Comparison of ENCODE assay signal across 10 cellular contexts in the genomic region with DNA sequence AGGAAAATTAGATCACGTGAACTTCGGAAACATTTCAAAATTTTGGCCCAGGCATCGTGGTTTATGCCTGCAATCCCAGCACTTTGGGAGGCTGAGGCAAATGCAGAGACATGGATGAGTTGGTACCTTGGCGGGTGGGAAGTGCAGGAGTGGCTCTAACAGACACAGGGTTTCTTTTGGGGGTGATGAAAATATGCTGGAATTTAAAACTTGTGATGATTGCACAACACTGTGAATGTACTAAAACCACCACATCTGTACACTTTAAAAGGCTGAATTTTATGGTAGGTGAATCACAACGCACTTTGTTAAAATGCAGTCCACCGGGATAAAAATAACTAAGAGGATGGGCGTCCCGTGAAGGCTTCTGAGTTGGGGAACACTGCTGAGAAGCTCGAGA. TPM values are rescaled to one million over a fixed set of nuclear protein-coding genes. Genes with fewer than 3 reads are reported as not detected.
DNase-seq lines count a peak whose midpoint lies in the region; TF ChIP-seq lines count a peak whose summit lies in the region.
"Had no signal": no experiment of that assay in that cellular context is flagged by ENCODE, and none has a peak within 500 bp of the region (broad histone marks: within the 10 kb centered on the region; RNA-seq: fewer than 3 reads in every experiment).

No MANE protein-coding gene starts in this region.

- H3K9me3 Mint-ChIP-seq in HFFc6, result no peaks in the 10 kb centered on the region
- H3K9me3 Mint-ChIP-seq: activated naive CD8-positive, alpha-beta T cell treated with anti-CD3 and anti-CD28 coated beads, Interleukin-2, amount 10 ng/mL, durations not matched to agents 7 days and 5 days had no signal

- H3K27me3 Mint-ChIP-seq in HFFc6 (ENCODE audit: insufficient read depth), result peaks cover 6% of the 10 kb centered on the region
- H3K27me3 Mint-ChIP-seq: activated naive CD8-positive, alpha-beta T cell treated with anti-CD3 and anti-CD28 coated beads, Interleukin-2, amount 10 ng/mL, durations not matched to agents 7 days and 5 days had no signal

- H3K4me1 ChIP-seq in spleen, result peaks cover 4 to 80% (median 34%) of the 10 kb centered on the region in 6 donors

- peaks cover 0 to 33% (median 10%) of the 10 kb centered on the region in 6 donors for H3K36me3 ChIP-seq in spleen

- TF ChIP-seq POLR2A in spleen (IDR thresholded peaks at IDR 0.05), result no peak

- H3K27me3 ChIP-seq in spleen (replicated peaks in 1 of 7), result no peaks in the 10 kb centered on the region

- no peaks in the 10 kb centered on the region for H3K9me3 ChIP-seq in spleen

- 53 to 74% (median 63%) methylated on average over 9 of the region's 9 CpGs for WGBS in spleen, 5 donors

- H3K36me3 Mint-ChIP-seq in HFFc6 (ENCODE audit: low read depth), result peaks cover 16% of the 10 kb centered on the region

- peak overlapping the region; percentile 18 for H3K4me3 Mint-ChIP-seq in HFFc6
- H3K4me3 Mint-ChIP-seq: activated naive CD8-positive, alpha-beta T cell treated with anti-CD3 and anti-CD28 coated beads, Interleukin-2, amount 10 ng/mL, durations not matched to agents 7 days and 5 days had no signal

- intact Hi-C loops in spleen (cut with DNase I; ENCODE audit: low total_unique reads), result no loop called here

- TF ChIP-seq CTCF in HFFc6 (IDR thresholded peaks at IDR 0.05) (no peak), spleen (IDR thresholded peaks at IDR 0.05 in 8 of 11, conservative IDR thresholded peaks at IDR 0.05 in 3 of 11) (no peak)

- H3K4me1 Mint-ChIP-seq in HFFc6 (ENCODE audit: low read depth), result peaks cover 49% of the 10 kb centered on the region

- H3K27ac ChIP-seq in spleen, result peak overlapping the region in 5 of 8 donors; percentile 20 to 85 (median 83)

- peak overlapping the region; percentile 47 for H3K27ac Mint-ChIP-seq in HFFc6
- H3K27ac Mint-ChIP-seq: activated naive CD8-positive, alpha-beta T cell treated with anti-CD3 and anti-CD28 coated beads, Interleukin-2, amount 10 ng/mL, durations not matched to agents 7 days and 5 days had no signal

- DNase-seq in HFFc6 (peak; percentile 83), amniotic epithelial cell (ENCODE audit: low read depth) (peak; percentile 97), glomerular visceral epithelial cell (ENCODE audit: extremely low spot score) (peak; percentile 81), spleen (no peak), HPDE6-E6E7 (ENCODE audit: extremely low spot score) (no peak), C1 segment of cervical spinal cord (lab: John Stamatoyannopoulos, UW) (no peak)
- no peak for DNase-seq in stimulated activated CD4-positive, alpha-beta T cell treated with anti-CD3 and anti-CD28 coated beads, Interleukin-2, amount 100 ng/mL, for 24 hours
- no peak for DNase-seq in stimulated activated CD4-positive, alpha-beta T cell treated with anti-CD3 and anti-CD28 coated beads, Interleukin-15, amount 100 ng/mL, for 24 hours
- DNase-seq: activated naive CD8-positive, alpha-beta T cell treated with anti-CD3 and anti-CD28 coated beads, Interleukin-2, amount 10 ng/mL, durations not matched to agents 7 days and 5 days; NCI-H1105 had no signal

- H3K4me3 ChIP-seq in spleen, result no peak overlapping the region

RNA-seq across cellular contexts. Expression of a gene that starts 47.2 kb away (rescaled TPM):
- total RNA-seq in HFFc6 (2021; fragmentation: NEBNext Ultra II Directional; extraction: Animal tissue kit (Norgen Biotek cat#: 25700)), result 10 to 100 TPM; 54.6 to 69.4 (median 59.5) TPM
- total RNA-seq in spleen, result 10 to 100 TPM; 18.9 to 57.2 (median 41.3) TPM
- 10 to 100 TPM; 10.1 to 20.6 (median 15.0) TPM for polyA plus RNA-seq in spleen

Comparison
In these comparisons a context has a peak if more than half of its experiments do, and no peak if none do; other contexts are left out.
1. DNase-seq: peak in HFFc6 (single experiment), amniotic epithelial cell (single experiment) and glomerular visceral epithelial cell (single experiment); none in spleen (single experiment), stimulated activated CD4-positive, alpha-beta T cell treated with anti-CD3 and anti-CD28 coated beads, Interleukin-2, amount 100 ng/mL, for 24 hours (0 of 2), HPDE6-E6E7 (single experiment), C1 segment of cervical spinal cord (0 of 14) and stimulated activated CD4-positive, alpha-beta T cell treated with anti-CD3 and anti-CD28 coated beads, Interleukin-15, amount 100 ng/mL, for 24 hours (single experiment).